16 cellular contexts compared by ENCODE assay signal in genomic region chr7:121446526-121446925, GRCh38. TPM values are rescaled to one million over a fixed set of nuclear protein-coding genes. Genes with fewer than 3 reads are reported as not detected.
A peak's percentile ranks its signal among the peaks of the same experiment; 100 is the strongest.
DNase-seq lines count a peak whose midpoint lies in the region; ATAC-seq and TF ChIP-seq lines count a peak whose summit lies in the region.
"Had no signal": no experiment of that assay in that cellular context is flagged by ENCODE, and none has a peak within 500 bp of the region (broad histone marks: within the 10 kb centered on the region; RNA-seq: fewer than 3 reads in every experiment).

No MANE protein-coding gene starts in this region.

- intact Hi-C loops in heart left ventricle (cut with DNase I) (loop anchor here in 2 of 10 donors (5.0 to 10.0 kb wide), 2 partner anchors 49 to 52 kb away; partner anchors contain the start of gene FAM3C (in 2 of the 2)), Right ventricle myocardium inferior (cut with DNase I) (loop anchor here (2.0 kb wide), 1 partner anchor 50 kb away; the partner anchor contains the start of gene FAM3C), lower leg skin (cut with DNase I; ENCODE audit: low total_unique reads) (no loop called here)

- H3K79me2 ChIP-seq in hepatocyte (no peaks in the 10 kb centered on the region), smooth muscle cell (ENCODE audit: low read depth) (no peaks in the 10 kb centered on the region)

- TF ChIP-seq POLR2A in heart left ventricle (IDR thresholded peaks at IDR 0.05) (no peak), lower leg skin (IDR thresholded peaks at IDR 0.05) (no peak)

- 84 to 91% (median 88%) methylated on average over 5 of the region's 5 CpGs for WGBS in heart left ventricle, 4 donors
- 81% methylated on average over 5 of the region's 5 CpGs for WGBS in hepatocyte (ENCODE audit: low lambda C conversion rate, missing lambda C conversion rate)
- WGBS in smooth muscle cell (ENCODE audit: low lambda C conversion rate), result 80% methylated on average over 5 of the region's 5 CpGs
- WGBS in lower leg skin, 2 donors, result 58 to 59% methylated on average over 5 of the region's 5 CpGs

- H3K9me3 ChIP-seq in heart left ventricle, result no peaks in the 10 kb centered on the region
- no peaks in the 10 kb centered on the region for H3K9me3 ChIP-seq in hepatocyte (ENCODE audit: low read depth)
- H3K9me3 ChIP-seq in smooth muscle cell (replicated peaks; ENCODE audit: low read depth), result no peaks in the 10 kb centered on the region

- peaks cover 34% of the 10 kb centered on the region for H3F3A ChIP-seq in smooth muscle cell (ENCODE audit: low read depth)

- H3K9ac ChIP-seq in smooth muscle cell (ENCODE audit: low read depth), result no peak overlapping the region

- no peaks in the 10 kb centered on the region for H3K9me2 ChIP-seq in hepatocyte (replicated peaks; ENCODE audit: insufficient read depth)

- TF ChIP-seq CTCF in heart left ventricle (IDR thresholded peaks at IDR 0.05) (no peak), hepatocyte (IDR thresholded peaks at IDR 0.05; ENCODE audit: poor library complexity) (no peak), smooth muscle cell (IDR thresholded peaks at IDR 0.05; ENCODE audit: borderline replicate concordance, insufficient read depth, poor library complexity, severe bottlenecking) (no peak), lower leg skin (IDR thresholded peaks at IDR 0.05) (no peak)

- no peaks in the 10 kb centered on the region for H3K36me3 ChIP-seq in heart left ventricle
- H3K36me3 ChIP-seq in hepatocyte (replicated peaks; ENCODE audit: insufficient read depth, low read depth), result no peaks in the 10 kb centered on the region
- peaks cover 5% of the 10 kb centered on the region for H3K36me3 ChIP-seq in smooth muscle cell (ENCODE audit: low read depth)
- H3K36me3 ChIP-seq in H7 (replicated peaks; ENCODE audit: control insufficient read depth, insufficient read depth, low read length), result no peaks in the 10 kb centered on the region; the same call in 1 of the 2 replicates

- H4K20me1 ChIP-seq in hepatocyte (ENCODE audit: insufficient read depth, poor library complexity, severe bottlenecking), result no peaks in the 10 kb centered on the region
- peaks cover 90% of the 10 kb centered on the region for H4K20me1 ChIP-seq in smooth muscle cell (ENCODE audit: low read depth)

- H2AFZ ChIP-seq in hepatocyte, result no peak overlapping the region
- H2AFZ ChIP-seq in smooth muscle cell (ENCODE audit: low read depth), result no peak overlapping the region

- no peaks in the 10 kb centered on the region for H3K27me3 ChIP-seq in heart left ventricle
- H3K27me3 ChIP-seq in hepatocyte, result no peaks in the 10 kb centered on the region
- H3K27me3 ChIP-seq in smooth muscle cell (ENCODE audit: low read depth), result no peaks in the 10 kb centered on the region
- H3K27me3 ChIP-seq in H7 (ENCODE audit: control insufficient read depth, insufficient read depth, low read length), result no peaks in the 10 kb centered on the region

- H3K4me3 ChIP-seq in heart left ventricle (peak overlapping the region in 2 of 12 donors; percentile 4 to 26), hepatocyte (no peak overlapping the region), smooth muscle cell (no peak overlapping the region), H7 (ENCODE audit: insufficient read depth, low read depth, low read length) (no peak overlapping the region), lower leg skin (ENCODE audit: low read depth, poor library complexity, severe bottlenecking) (no peak overlapping the region)

- H3K4me2 ChIP-seq in hepatocyte (no peak overlapping the region), smooth muscle cell (no peak overlapping the region)

- DNase-seq in heart left ventricle, result no peak
- no peak for DNase-seq in Right ventricle myocardium inferior (ENCODE audit: missing footprints)
- peak; percentile 17 for DNase-seq in HT-29 (ENCODE audit: low spot score)
- DNase-seq in hepatocyte (ENCODE audit: low spot score), result peak; percentile 28
- no peak for DNase-seq in smooth muscle cell (lab: John Stamatoyannopoulos, UW; ENCODE audit: unreplicated experiment)
- DNase-seq in H7, result no peak
- no peak for DNase-seq in lower leg skin (ENCODE audit: low spot score in 2 of 2)
- DNase-seq: AML-193; CD4-positive, CD25-positive, alpha-beta regulatory T cell; KG1; NCI-H1092 treated with DMSO at 0.1 percent for 48 hours; NCI-H1694; NCI-H345; NCI-H526 treated with DMSO at 0.1 percent for 48 hours had no signal

- H3K4me1 ChIP-seq in heart left ventricle (peaks cover 0 to 43% (median 7%) of the 10 kb centered on the region in 12 donors), hepatocyte (ENCODE audit: insufficient read depth) (no peaks in the 10 kb centered on the region), smooth muscle cell (ENCODE audit: low read depth) (peaks cover 4% of the 10 kb centered on the region)

- H3K27ac ChIP-seq in heart left ventricle (peak overlapping the region in 10 of 12 donors; percentile 51 to 74 (median 68)), hepatocyte (no peak overlapping the region), smooth muscle cell (ENCODE audit: low read depth) (peak overlapping the region; percentile 61)
- H3K27ac ChIP-seq: RWPE1 had no signal

- ATAC-seq in heart left ventricle (no peak), Right ventricle myocardium inferior (no peak), GM18870 (IDR thresholded peaks at IDR 0.05; ENCODE audit: unreplicated experiment) (no peak)

RNA-seq across cellular contexts. Expression of gene FAM3C, which starts 50.4 kb away (rescaled TPM):
- total RNA-seq in heart left ventricle, result 10 to 100 TPM; 35.7 to 52.1 (median 45.3) TPM
- 10 to 100 TPM; 20.6 to 97.2 TPM for polyA plus RNA-seq in heart left ventricle
- 40.2 TPM for total RNA-seq in Right ventricle myocardium inferior
- total RNA-seq in HT-29 (2014; rRNA removed; shearing (Covaris generic)), result 37.4 and 38.5 TPM in 2 replicates
- 113 and 119 TPM in 2 replicates for total RNA-seq in hepatocyte
- polyA plus RNA-seq in hepatocyte, result 120 and 127 TPM in 2 replicates
- total RNA-seq in smooth muscle cell, result 101 and 126 TPM in 2 replicates
- 81.2 and 83.9 TPM in 2 replicates for polyA plus RNA-seq in smooth muscle cell
- total RNA-seq in H7 (2014; rRNA removed; shearing (Covaris generic)), result 30.3 and 34.9 TPM in 2 replicates
- 10 to 100 TPM; 34.9 to 46.8 (median 41.0) TPM for total RNA-seq in lower leg skin

Comparison
In these comparisons a context has a peak if more than half of its experiments do, and no peak if none do; other contexts are left out.
1. DNase-seq: peak in HT-29 (single experiment) and hepatocyte (single experiment); none in heart left ventricle (0 of 5), Right ventricle myocardium inferior (single experiment), smooth muscle cell (single experiment), H7 (single experiment) and lower leg skin (0 of 2).